ENCODE assay signal across 19 cellular contexts in the genomic region with DNA sequence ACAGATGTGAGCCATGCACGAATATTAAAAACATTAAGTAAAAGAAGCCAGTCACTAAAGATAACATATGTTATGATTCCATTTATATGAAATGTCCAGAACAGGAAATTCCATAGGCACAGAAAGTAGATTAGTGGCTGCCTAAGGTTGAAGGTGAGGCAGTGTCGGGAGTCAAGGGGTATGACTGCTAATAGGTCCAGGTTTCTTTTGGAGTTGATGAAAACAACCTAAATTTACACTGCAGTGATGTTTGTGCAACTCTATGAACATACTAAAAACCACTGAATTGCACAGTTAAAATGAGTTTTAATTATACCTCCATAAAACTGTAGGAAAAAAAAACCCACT. TPM values are rescaled to one million over a fixed set of nuclear protein-coding genes. Genes with fewer than 3 reads are reported as not detected.
DNase-seq lines count a peak whose midpoint lies in the region; ATAC-seq, FAIRE-seq and TF ChIP-seq lines count a peak whose summit lies in the region.
"Had no signal": no experiment of that assay in that cellular context is flagged by ENCODE, and none has a peak within 500 bp of the region (broad histone marks: within the 10 kb centered on the region; RNA-seq: fewer than 3 reads in every experiment).

No MANE protein-coding gene starts in this region.

- H3K4me3 Mint-ChIP-seq in astrocyte (ENCODE audit: unreplicated experiment), result no peak overlapping the region
- H3K4me3 Mint-ChIP-seq in stimulated activated effector memory CD8-positive, alpha-beta T cell treated with anti-CD3 and anti-CD28 coated beads, Interleukin-12 subunit alpha, Interleukin-12 subunit beta, amount 100 ng/mL, for 72 hours, result no peak overlapping the region
- H3K4me3 Mint-ChIP-seq: CD4-positive, alpha-beta T cell had no signal

- H3K4me2 ChIP-seq in astrocyte (ENCODE audit: low read length), result peak overlapping the region; percentile 2
- H3K4me2 ChIP-seq: A549 had no signal

- H3K36me3 Mint-ChIP-seq in astrocyte (ENCODE audit: low read depth, unreplicated experiment), result peaks cover 33% of the 10 kb centered on the region
- peaks cover 87% of the 10 kb centered on the region for H3K36me3 Mint-ChIP-seq in stimulated activated effector memory CD8-positive, alpha-beta T cell treated with anti-CD3 and anti-CD28 coated beads, Interleukin-12 subunit alpha, Interleukin-12 subunit beta, amount 100 ng/mL, for 72 hours

- H3K79me2 ChIP-seq in astrocyte (ENCODE audit: insufficient read depth, low read length), result peaks cover 89% of the 10 kb centered on the region

- intact Hi-C loops in uterus (cut with DNase I; ENCODE audit: low total_unique reads), result no loop called here

- H3K27ac Mint-ChIP-seq in astrocyte (ENCODE audit: unreplicated experiment), result peak overlapping the region; percentile 31
- peak overlapping the region; percentile 34 for H3K27ac Mint-ChIP-seq in stimulated activated effector memory CD8-positive, alpha-beta T cell treated with anti-CD3 and anti-CD28 coated beads, Interleukin-12 subunit alpha, Interleukin-12 subunit beta, amount 100 ng/mL, for 72 hours
- H3K27ac Mint-ChIP-seq: CD4-positive, alpha-beta T cell had no signal

- DNase-seq in HCEC 1CT (peak; percentile 54), astrocyte (ENCODE audit: low read depth) (no peak), fibroblast of villous mesenchyme (ENCODE audit: low read depth) (peak; percentile 69), cortex of kidney (lab: John Stamatoyannopoulos, UW) (no peak), uterus (no peak)
- DNase-seq in stimulated activated effector memory CD8-positive, alpha-beta T cell treated with anti-CD3 and anti-CD28 coated beads, Interleukin-12 subunit alpha, Interleukin-12 subunit beta, amount 100 ng/mL, for 72 hours (ENCODE audit: low spot score in 2 of 2), result no peak
- DNase-seq: Caco-2; CD4-positive, alpha-beta T cell; H7; NCI-H1417 treated with DMSO at 0.1 percent for 48 hours; NCI-H187 treated with DMSO at 0.1 percent for 48 hours; NCI-H345; NCI-H524 treated with DMSO at 0.1 percent for 48 hours; SIG-M5 had no signal

- H3K27me3 ChIP-seq in astrocyte (ENCODE audit: insufficient read depth, low read length) (no peaks in the 10 kb centered on the region), uterus (no peaks in the 10 kb centered on the region)

- TF ChIP-seq POLR2A in uterus (IDR thresholded peaks at IDR 0.05), result no peak

- H3K9me3 ChIP-seq in astrocyte (ENCODE audit: insufficient read depth, low read depth, low read length) (no peaks in the 10 kb centered on the region), uterus (no peaks in the 10 kb centered on the region)

- H3K9me3 Mint-ChIP-seq in astrocyte (ENCODE audit: unreplicated experiment), result peaks cover 26% of the 10 kb centered on the region
- peaks cover 3% of the 10 kb centered on the region for H3K9me3 Mint-ChIP-seq in stimulated activated effector memory CD8-positive, alpha-beta T cell treated with anti-CD3 and anti-CD28 coated beads, Interleukin-12 subunit alpha, Interleukin-12 subunit beta, amount 100 ng/mL, for 72 hours

- H3K4me3 ChIP-seq in astrocyte (ENCODE audit: insufficient read depth, low read depth, low read length) (no peak overlapping the region), fibroblast of villous mesenchyme (ENCODE audit: low read depth, low read length) (no peak overlapping the region), uterus (no peak overlapping the region)
- H3K4me3 ChIP-seq: A549 had no signal

- H3K27me3 Mint-ChIP-seq in astrocyte (ENCODE audit: low read depth, unreplicated experiment), result no peaks in the 10 kb centered on the region
- H3K27me3 Mint-ChIP-seq: CD4-positive, alpha-beta T cell had no signal

- H3K36me3 ChIP-seq in astrocyte (ENCODE audit: insufficient read depth, low read length), result peaks cover 11% of the 10 kb centered on the region
- no peaks in the 10 kb centered on the region for H3K36me3 ChIP-seq in uterus

- ATAC-seq in stimulated activated effector memory CD8-positive, alpha-beta T cell treated with anti-CD3 and anti-CD28 coated beads, Interleukin-12 subunit alpha, Interleukin-12 subunit beta, amount 100 ng/mL, for 72 hours, result no peak
- no peak for ATAC-seq in GM21529 (IDR thresholded peaks at IDR 0.05; ENCODE audit: unreplicated experiment)
- ATAC-seq: A549, SK-N-SH treated with all-trans-retinoic acid at 6 μM for 48 hours had no signal

- FAIRE-seq in astrocyte (lab: Jason Lieb, UNC), result no peak
- FAIRE-seq: A549, GM12891, GM18507 had no signal

- H4K20me1 ChIP-seq in astrocyte (ENCODE audit: insufficient read depth, low read length), result peaks cover 38% of the 10 kb centered on the region

- H3K9ac ChIP-seq in astrocyte (ENCODE audit: low read length), result no peak overlapping the region

- TF ChIP-seq CTCF in astrocyte (IDR thresholded peaks at IDR 0.05; ENCODE audit: insufficient read depth, low read depth, low read length) (no peak), fibroblast of villous mesenchyme (IDR thresholded peaks at IDR 0.05; ENCODE audit: insufficient read depth, low read depth, low read length) (no peak), uterus (IDR thresholded peaks at IDR 0.05) (no peak)

- peaks cover 5% of the 10 kb centered on the region for H3K4me1 ChIP-seq in astrocyte (ENCODE audit: insufficient read depth, low read length)
- no peaks in the 10 kb centered on the region for H3K4me1 ChIP-seq in uterus
- H3K4me1 ChIP-seq: A549, Caco-2 had no signal

- H3K4me1 Mint-ChIP-seq in astrocyte (ENCODE audit: low read depth, unreplicated experiment), result peaks cover 8% of the 10 kb centered on the region
- H3K4me1 Mint-ChIP-seq in stimulated activated effector memory CD8-positive, alpha-beta T cell treated with anti-CD3 and anti-CD28 coated beads, Interleukin-12 subunit alpha, Interleukin-12 subunit beta, amount 100 ng/mL, for 72 hours, result peaks cover 34% of the 10 kb centered on the region

- no peak overlapping the region for H3K27ac ChIP-seq in astrocyte (ENCODE audit: low read depth, low read length)
- no peak overlapping the region for H3K27ac ChIP-seq in uterus
- H3K27ac ChIP-seq: A549 had no signal

- H2AFZ ChIP-seq in astrocyte (ENCODE audit: low read depth, low read length), result no peak overlapping the region

RNA-seq across cellular contexts. Expression of gene SRPK1, which starts 14.4 kb away (rescaled TPM):
- total RNA-seq in astrocyte (52.2 and 58.6 TPM in 2 replicates), fibroblast of villous mesenchyme (49.0 and 61.7 TPM in 2 replicates), uterus (10 to 100 TPM; 14.3 to 76.3 (median 29.4) TPM)

Comparison
In these comparisons a context has a peak if more than half of its experiments do, and no peak if none do; other contexts are left out.
1. DNase-seq: peak in HCEC 1CT (single experiment) and fibroblast of villous mesenchyme (single experiment); none in astrocyte (single experiment), stimulated activated effector memory CD8-positive, alpha-beta T cell treated with anti-CD3 and anti-CD28 coated beads, Interleukin-12 subunit alpha, Interleukin-12 subunit beta, amount 100 ng/mL, for 72 hours (0 of 2), cortex of kidney (single experiment) and uterus (0 of 2).